In the genomic region with DNA sequence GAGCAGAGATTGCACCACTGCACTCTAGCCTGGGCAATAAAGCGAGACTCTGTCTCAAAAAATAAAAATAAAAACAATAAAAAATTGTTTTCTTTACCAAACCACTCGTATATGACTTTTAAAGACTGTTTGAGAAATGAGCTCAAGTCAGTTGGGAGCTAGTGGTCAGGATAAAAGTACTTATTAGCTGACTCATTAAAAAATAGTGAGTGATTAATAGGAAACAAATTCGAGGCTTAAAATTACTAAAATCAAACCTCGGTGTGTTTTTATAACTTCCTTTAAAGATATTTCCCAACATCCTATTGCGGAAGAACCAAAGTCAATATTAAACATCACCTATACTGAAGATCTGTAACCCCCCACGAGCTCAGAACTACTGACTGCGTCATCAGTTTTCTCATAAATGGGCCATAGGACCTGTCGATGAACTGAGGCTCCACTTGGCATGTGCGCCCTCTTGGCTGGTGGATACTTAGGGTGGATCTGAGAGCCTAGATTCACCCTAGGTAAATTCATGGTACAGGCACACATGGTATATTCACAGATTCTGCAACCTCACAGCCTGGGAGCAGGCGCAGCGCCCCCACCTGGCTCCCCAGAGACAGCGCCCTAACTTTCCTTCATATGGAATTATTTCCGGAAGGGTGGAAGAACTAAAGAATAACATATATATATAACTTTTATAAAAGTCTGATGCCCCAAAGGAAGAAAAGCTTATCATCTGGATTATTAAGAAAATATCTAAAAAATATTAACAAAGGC, we compare ENCODE assay signal across 1 cellular context.
TF ChIP-seq lines count a peak whose summit lies in the region.

No MANE protein-coding gene starts in this region.

TF ChIP-seq in GM23338, 12 proteins besides CTCF, POLR2A, EP300 and RAD21 (continued from another document):
- TF ChIP-seq, protein P1, sequence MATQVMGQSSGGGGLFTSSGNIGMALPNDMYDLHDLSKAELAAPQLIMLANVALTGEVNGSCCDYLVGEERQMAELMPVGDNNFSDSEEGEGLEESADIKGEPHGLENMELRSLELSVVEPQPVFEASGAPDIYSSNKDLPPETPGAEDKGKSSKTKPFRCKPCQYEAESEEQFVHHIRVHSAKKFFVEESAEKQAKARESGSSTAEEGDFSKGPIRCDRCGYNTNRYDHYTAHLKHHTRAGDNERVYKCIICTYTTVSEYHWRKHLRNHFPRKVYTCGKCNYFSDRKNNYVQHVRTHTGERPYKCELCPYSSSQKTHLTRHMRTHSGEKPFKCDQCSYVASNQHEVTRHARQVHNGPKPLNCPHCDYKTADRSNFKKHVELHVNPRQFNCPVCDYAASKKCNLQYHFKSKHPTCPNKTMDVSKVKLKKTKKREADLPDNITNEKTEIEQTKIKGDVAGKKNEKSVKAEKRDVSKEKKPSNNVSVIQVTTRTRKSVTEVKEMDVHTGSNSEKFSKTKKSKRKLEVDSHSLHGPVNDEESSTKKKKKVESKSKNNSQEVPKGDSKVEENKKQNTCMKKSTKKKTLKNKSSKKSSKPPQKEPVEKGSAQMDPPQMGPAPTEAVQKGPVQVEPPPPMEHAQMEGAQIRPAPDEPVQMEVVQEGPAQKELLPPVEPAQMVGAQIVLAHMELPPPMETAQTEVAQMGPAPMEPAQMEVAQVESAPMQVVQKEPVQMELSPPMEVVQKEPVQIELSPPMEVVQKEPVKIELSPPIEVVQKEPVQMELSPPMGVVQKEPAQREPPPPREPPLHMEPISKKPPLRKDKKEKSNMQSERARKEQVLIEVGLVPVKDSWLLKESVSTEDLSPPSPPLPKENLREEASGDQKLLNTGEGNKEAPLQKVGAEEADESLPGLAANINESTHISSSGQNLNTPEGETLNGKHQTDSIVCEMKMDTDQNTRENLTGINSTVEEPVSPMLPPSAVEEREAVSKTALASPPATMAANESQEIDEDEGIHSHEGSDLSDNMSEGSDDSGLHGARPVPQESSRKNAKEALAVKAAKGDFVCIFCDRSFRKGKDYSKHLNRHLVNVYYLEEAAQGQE (IDR thresholded peaks at IDR 0.05; ENCODE audit: unreplicated experiment) = no peak
